11 cellular contexts compared by ENCODE assay signal in the genomic region with DNA sequence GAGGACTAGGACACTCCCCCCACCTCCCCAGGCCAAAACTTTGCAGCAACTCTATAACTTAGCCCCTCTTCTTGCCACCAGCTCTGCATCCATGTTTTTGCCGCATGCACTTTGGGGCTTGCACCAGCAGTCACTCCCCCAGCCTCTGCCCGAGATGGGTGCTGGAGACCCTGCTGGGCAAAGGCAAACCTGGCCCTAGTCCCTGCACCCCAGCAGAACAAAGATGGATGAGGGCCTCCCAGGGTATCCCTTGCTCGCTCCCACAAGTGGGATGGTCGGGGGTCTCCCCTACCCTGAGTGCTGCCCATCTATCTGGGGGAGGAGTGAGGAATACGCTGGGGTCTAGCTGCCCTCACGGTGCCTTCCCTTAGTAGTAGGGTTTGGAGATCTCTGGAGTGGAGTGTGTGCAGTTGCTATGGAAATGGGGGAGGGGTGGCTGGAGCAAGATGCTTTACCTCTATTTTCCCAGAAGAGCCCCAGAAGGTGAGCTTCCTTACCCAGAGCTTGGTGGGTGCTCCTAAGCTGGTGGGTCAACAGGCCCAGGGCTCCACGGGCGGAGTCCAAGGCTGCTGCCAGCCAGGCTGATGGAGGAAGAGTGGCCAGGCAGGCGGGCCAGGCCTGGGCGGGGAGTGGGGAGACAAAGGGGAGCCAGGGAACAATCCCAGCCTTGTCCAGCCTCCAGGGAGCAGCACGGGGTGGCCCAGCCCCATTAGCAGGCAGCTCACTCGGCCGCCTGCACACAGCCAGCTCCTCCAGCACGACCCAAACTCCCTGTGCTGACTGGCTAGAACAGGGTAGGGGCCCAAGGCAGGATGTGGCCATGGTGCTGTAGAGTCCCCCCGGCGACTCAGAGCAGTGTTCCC. TPM values are rescaled to one million over a fixed set of nuclear protein-coding genes. Genes with fewer than 3 reads are reported as not detected.
DNase-seq lines count a peak whose midpoint lies in the region; ATAC-seq lines count a peak whose summit lies in the region.
"Had no signal": no experiment of that assay in that cellular context is flagged by ENCODE, and none has a peak within 500 bp of the region (broad histone marks: within the 10 kb centered on the region; RNA-seq: fewer than 3 reads in every experiment).

A gene with protein sequence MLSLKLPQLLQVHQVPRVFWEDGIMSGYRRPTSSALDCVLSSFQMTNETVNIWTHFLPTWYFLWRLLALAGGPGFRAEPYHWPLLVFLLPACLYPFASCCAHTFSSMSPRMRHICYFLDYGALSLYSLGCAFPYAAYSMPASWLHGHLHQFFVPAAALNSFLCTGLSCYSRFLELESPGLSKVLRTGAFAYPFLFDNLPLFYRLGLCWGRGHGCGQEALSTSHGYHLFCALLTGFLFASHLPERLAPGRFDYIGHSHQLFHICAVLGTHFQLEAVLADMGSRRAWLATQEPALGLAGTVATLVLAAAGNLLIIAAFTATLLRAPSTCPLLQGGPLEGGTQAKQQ (minus strand): TSS at position 597 of the 863 bp plus-strand sequence. CDS start 1,325 bp downstream, outside the sequence.

- no peaks in the 10 kb centered on the region for H3K9me3 Mint-ChIP-seq in activated T-helper 1 cell treated with anti-CD3 and anti-CD28 coated beads, Interleukin-12 subunit alpha, Interleukin-12 subunit beta, Interleukin-2, Interleukin-4 antibody, amounts not matched to agents 30 ng/mL and 10 ng/mL and 1 ng/mL, durations not matched to agents 14 hours and 24 hours and 36 hours
- no peaks in the 10 kb centered on the region for H3K9me3 Mint-ChIP-seq in stimulated activated effector memory CD8-positive, alpha-beta T cell treated with anti-CD3 and anti-CD28 coated beads, Interleukin-12 subunit alpha, Interleukin-12 subunit beta, amount 100 ng/mL, for 72 hours

- peak within 1 kb of the TSS; percentile 44 for H3K27ac Mint-ChIP-seq in activated T-helper 1 cell treated with anti-CD3 and anti-CD28 coated beads, Interleukin-12 subunit alpha, Interleukin-12 subunit beta, Interleukin-2, Interleukin-4 antibody, amounts not matched to agents 30 ng/mL and 10 ng/mL and 1 ng/mL, durations not matched to agents 14 hours and 24 hours and 36 hours
- peak within 1 kb of the TSS; percentile 64 for H3K27ac Mint-ChIP-seq in stimulated activated effector memory CD8-positive, alpha-beta T cell treated with anti-CD3 and anti-CD28 coated beads, Interleukin-12 subunit alpha, Interleukin-12 subunit beta, amount 100 ng/mL, for 72 hours

- H3K27me3 Mint-ChIP-seq in activated T-helper 1 cell treated with anti-CD3 and anti-CD28 coated beads, Interleukin-12 subunit alpha, Interleukin-12 subunit beta, Interleukin-2, Interleukin-4 antibody, amounts not matched to agents 30 ng/mL and 10 ng/mL and 1 ng/mL, durations not matched to agents 14 hours and 24 hours and 36 hours (ENCODE audit: insufficient read depth): no peaks in the 10 kb centered on the region

- peaks cover 22% of the 10 kb centered on the region for H3K36me3 Mint-ChIP-seq in activated T-helper 1 cell treated with anti-CD3 and anti-CD28 coated beads, Interleukin-12 subunit alpha, Interleukin-12 subunit beta, Interleukin-2, Interleukin-4 antibody, amounts not matched to agents 30 ng/mL and 10 ng/mL and 1 ng/mL, durations not matched to agents 14 hours and 24 hours and 36 hours (ENCODE audit: low read depth)
- peaks cover 67% of the 10 kb centered on the region for H3K36me3 Mint-ChIP-seq in stimulated activated effector memory CD8-positive, alpha-beta T cell treated with anti-CD3 and anti-CD28 coated beads, Interleukin-12 subunit alpha, Interleukin-12 subunit beta, amount 100 ng/mL, for 72 hours

- H3K4me3 Mint-ChIP-seq in activated T-helper 1 cell treated with anti-CD3 and anti-CD28 coated beads, Interleukin-12 subunit alpha, Interleukin-12 subunit beta, Interleukin-2, Interleukin-4 antibody, amounts not matched to agents 30 ng/mL and 10 ng/mL and 1 ng/mL, durations not matched to agents 14 hours and 24 hours and 36 hours: no peak within 1 kb of the TSS
- no peak within 1 kb of the TSS for H3K4me3 Mint-ChIP-seq in stimulated activated effector memory CD8-positive, alpha-beta T cell treated with anti-CD3 and anti-CD28 coated beads, Interleukin-12 subunit alpha, Interleukin-12 subunit beta, amount 100 ng/mL, for 72 hours

- peaks cover 16% of the 10 kb centered on the region for H3K4me1 Mint-ChIP-seq in activated T-helper 1 cell treated with anti-CD3 and anti-CD28 coated beads, Interleukin-12 subunit alpha, Interleukin-12 subunit beta, Interleukin-2, Interleukin-4 antibody, amounts not matched to agents 30 ng/mL and 10 ng/mL and 1 ng/mL, durations not matched to agents 14 hours and 24 hours and 36 hours (ENCODE audit: low read depth)
- H3K4me1 Mint-ChIP-seq in stimulated activated effector memory CD8-positive, alpha-beta T cell treated with anti-CD3 and anti-CD28 coated beads, Interleukin-12 subunit alpha, Interleukin-12 subunit beta, amount 100 ng/mL, for 72 hours: peaks cover 31% of the 10 kb centered on the region

- DNase-seq in activated CD8-positive, alpha-beta memory T cell treated with anti-CD3 and anti-CD28 coated beads for 24 hours: peak; percentile 65
- DNase-seq in activated CD8-positive, alpha-beta memory T cell treated with anti-CD3 and anti-CD28 coated beads, Interleukin-2, amount 50 U/mL, for 48 hours: no peak
- no peak for DNase-seq in activated T-helper 1 cell treated with anti-CD3 and anti-CD28 coated beads, Interleukin-12 subunit alpha, Interleukin-12 subunit beta, Interleukin-2, Interleukin-4 antibody, amounts not matched to agents 30 ng/mL and 10 ng/mL and 1 ng/mL, durations not matched to agents 14 hours and 24 hours and 36 hours (ENCODE audit: low spot score)
- peak; percentile 60 for DNase-seq in iPS-NIHi11 (ENCODE audit: low spot score)
- DNase-seq in stimulated activated effector memory CD8-positive, alpha-beta T cell treated with anti-CD3 and anti-CD28 coated beads, Interleukin-12 subunit alpha, Interleukin-12 subunit beta, amount 100 ng/mL, for 72 hours (ENCODE audit: low spot score in 2 of 2): no peak
- no peak for DNase-seq in COR-L47 (lab: John Stamatoyannopoulos, UW)
- no peak for DNase-seq in Kasumi-1 (lab: John Stamatoyannopoulos, UW)
- DNase-seq: cerebellar nuclear complex; NCI-H1417 treated with DMSO at 0.1 percent for 48 hours; stimulated activated CD4-positive, alpha-beta T cell treated with anti-CD3 and anti-CD28 coated beads, Interleukin-2, amount 100 ng/mL, for 48 hours had no signal

- no peak for ATAC-seq in stimulated activated effector memory CD8-positive, alpha-beta T cell treated with anti-CD3 and anti-CD28 coated beads, Interleukin-12 subunit alpha, Interleukin-12 subunit beta, amount 100 ng/mL, for 72 hours
- no peak for ATAC-seq in HG02885 (IDR thresholded peaks at IDR 0.05; ENCODE audit: poor library complexity, unreplicated experiment)

- intact Hi-C loops in activated T-helper 1 cell treated with anti-CD3 and anti-CD28 coated beads, Interleukin-12 subunit alpha, Interleukin-12 subunit beta, Interleukin-2, Interleukin-4 antibody, amounts not matched to agents 30 ng/mL and 10 ng/mL and 1 ng/mL, durations not matched to agents 14 hours and 24 hours and 36 hours (cut with micrococcal nuclease): no loop called here

RNA-seq across cellular contexts. Expression of the gene that starts here (rescaled TPM):
- total RNA-seq in activated T-helper 1 cell treated with anti-CD3 and anti-CD28 coated beads, Interleukin-12 subunit alpha, Interleukin-12 subunit beta, Interleukin-2, Interleukin-4 antibody, amounts not matched to agents 30 ng/mL and 10 ng/mL and 1 ng/mL, durations not matched to agents 14 hours and 24 hours and 36 hours: 5.0 and 5.2 TPM in 2 replicates

Comparison
In these comparisons a context has a peak if more than half of its experiments do, and no peak if none do; other contexts are left out.
1. DNase-seq: peak in activated CD8-positive, alpha-beta memory T cell treated with anti-CD3 and anti-CD28 coated beads for 24 hours (single experiment) and iPS-NIHi11 (single experiment); none in activated CD8-positive, alpha-beta memory T cell treated with anti-CD3 and anti-CD28 coated beads, Interleukin-2, amount 50 U/mL, for 48 hours (single experiment), activated T-helper 1 cell treated with anti-CD3 and anti-CD28 coated beads, Interleukin-12 subunit alpha, Interleukin-12 subunit beta, Interleukin-2, Interleukin-4 antibody, amounts not matched to agents 30 ng/mL and 10 ng/mL and 1 ng/mL, durations not matched to agents 14 hours and 24 hours and 36 hours (single experiment), stimulated activated effector memory CD8-positive, alpha-beta T cell treated with anti-CD3 and anti-CD28 coated beads, Interleukin-12 subunit alpha, Interleukin-12 subunit beta, amount 100 ng/mL, for 72 hours (0 of 2), COR-L47 (single experiment) and Kasumi-1 (0 of 2).